In the genomic region with DNA sequence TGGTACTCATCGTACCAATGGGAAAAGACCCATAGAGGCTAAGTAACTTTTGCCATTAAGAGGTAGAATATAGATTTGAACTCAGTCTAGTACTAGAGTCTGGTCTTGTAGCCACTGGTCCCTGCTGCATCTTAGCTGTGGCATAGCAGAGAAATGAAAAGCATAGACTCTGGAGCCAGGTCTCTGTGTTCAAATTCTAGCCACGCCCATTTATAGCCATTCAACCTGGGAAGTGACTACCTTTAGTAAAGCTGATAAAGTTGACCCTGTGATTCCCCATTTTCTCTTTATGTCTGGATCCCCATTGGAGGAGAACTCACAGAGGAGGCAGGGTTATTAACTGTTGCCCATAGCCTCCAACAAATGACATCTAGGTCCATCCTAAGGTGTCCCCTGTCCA, we compare ENCODE assay signal across 15 cellular contexts.
A peak's percentile ranks its signal among the peaks of the same experiment; 100 is the strongest.
DNase-seq lines count a peak whose midpoint lies in the region; FAIRE-seq and TF ChIP-seq lines count a peak whose summit lies in the region.
"Had no signal": no experiment of that assay in that cellular context is flagged by ENCODE, and none has a peak within 500 bp of the region (broad histone marks: within the 10 kb centered on the region; RNA-seq: fewer than 3 reads in every experiment).

No MANE protein-coding gene starts in this region.

- no peaks in the 10 kb centered on the region for H3K9me3 ChIP-seq in breast epithelium
- H3K9me3 ChIP-seq in mesenchymal stem cell (ENCODE audit: control insufficient read depth, low read length) = no peaks in the 10 kb centered on the region
- H3K9me3 ChIP-seq in smooth muscle cell (replicated peaks; ENCODE audit: low read depth) = no peaks in the 10 kb centered on the region
- H3K9me3 ChIP-seq: pancreas, tibial nerve had no signal

- peaks cover 13% of the 10 kb centered on the region for H3K36me3 Mint-ChIP-seq in HFFc6 (ENCODE audit: low read depth)

- peak overlapping the region; percentile 63 to 86 for H3K18ac ChIP-seq in mesenchymal stem cell (ENCODE audit: low read depth in 1 of 2, low read length in 2 of 2)

- H4K8ac ChIP-seq in mesenchymal stem cell (ENCODE audit: low read length) = peak overlapping the region; percentile 86

- no peaks in the 10 kb centered on the region for H3K27me3 ChIP-seq in breast epithelium
- no peaks in the 10 kb centered on the region for H3K27me3 ChIP-seq in mesenchymal stem cell (ENCODE audit: control insufficient read depth in 1 of 2, insufficient read depth in 1 of 2, low read length in 2 of 2)
- no peaks in the 10 kb centered on the region for H3K27me3 ChIP-seq in smooth muscle cell (ENCODE audit: low read depth)
- H3K27me3 ChIP-seq: pancreas, tibial nerve had no signal

- intact Hi-C loops in breast epithelium (cut with DNase I; ENCODE audit: low total_unique reads) = no loop called here

- FAIRE-seq in GM19239 (lab: Jason Lieb, UNC) = no peak
- FAIRE-seq: G401.6, pancreas had no signal

- H3F3A ChIP-seq in smooth muscle cell (ENCODE audit: low read depth) = no peaks in the 10 kb centered on the region

- H4K20me1 ChIP-seq in smooth muscle cell (ENCODE audit: low read depth) = no peaks in the 10 kb centered on the region

- H3K4me2 ChIP-seq in mesenchymal stem cell (ENCODE audit: low read length, poor library complexity, severe bottlenecking) (no peak overlapping the region), smooth muscle cell (peak overlapping the region; percentile 52)

- H2BK15ac ChIP-seq in mesenchymal stem cell (ENCODE audit: low read depth, poor library complexity, severe bottlenecking) = no peak overlapping the region

- 100% methylated on average over 2 of the region's 2 CpGs for WGBS in mesenchymal stem cell
- 97% methylated on average over 2 of the region's 2 CpGs for WGBS in smooth muscle cell (ENCODE audit: low lambda C conversion rate)

- no peaks in the 10 kb centered on the region for H3K36me3 ChIP-seq in breast epithelium
- H3K36me3 ChIP-seq in mesenchymal stem cell (ENCODE audit: control insufficient read depth in 1 of 2, insufficient read depth in 2 of 2, low read depth in 1 of 2, low read length in 2 of 2) = peaks cover 0 to 3% of the 10 kb centered on the region in 2 experiments
- H3K36me3 ChIP-seq in smooth muscle cell (ENCODE audit: low read depth) = no peaks in the 10 kb centered on the region
- H3K36me3 ChIP-seq: pancreas had no signal

- no peak overlapping the region for H3K14ac ChIP-seq in mesenchymal stem cell (ENCODE audit: low read length in 2 of 2)

- H2AFZ ChIP-seq in mesenchymal stem cell (ENCODE audit: low read depth, low read length) (no peak overlapping the region), smooth muscle cell (ENCODE audit: low read depth) (no peak overlapping the region)

- H2AK5ac ChIP-seq in mesenchymal stem cell (ENCODE audit: low read length, severe bottlenecking) = peak overlapping the region; percentile 23

- no peaks in the 10 kb centered on the region for H3K9me3 Mint-ChIP-seq in HFFc6
- H3K9me3 Mint-ChIP-seq: activated CD4-positive, alpha-beta memory T cell treated with anti-CD3 and anti-CD28 coated beads, Interleukin-2, amount 10 ng/mL, durations not matched to agents 7 days and 5 days had no signal

- no peak overlapping the region for H3K23ac ChIP-seq in mesenchymal stem cell (ENCODE audit: low read length in 2 of 2)

- peaks cover 2% of the 10 kb centered on the region for H3K79me1 ChIP-seq in mesenchymal stem cell (replicated peaks; ENCODE audit: low read length, poor library complexity, severe bottlenecking)

- H4K91ac ChIP-seq in mesenchymal stem cell (ENCODE audit: low read length) = peak overlapping the region; percentile 77

- peak overlapping the region in 1 of 2 experiments; percentile 68 for H3K4ac ChIP-seq in mesenchymal stem cell (ENCODE audit: low read depth in 1 of 2, low read length in 2 of 2)

- H3K4me3 ChIP-seq in breast epithelium = no peak overlapping the region
- H3K4me3 ChIP-seq in mesenchymal stem cell (ENCODE audit: insufficient read depth in 1 of 2, low read depth in 1 of 2, low read length in 2 of 2) = no peak overlapping the region
- no peak overlapping the region for H3K4me3 ChIP-seq in smooth muscle cell
- H3K4me3 ChIP-seq: pancreas, tibial nerve had no signal

- peaks cover 37% of the 10 kb centered on the region for H3K4me1 Mint-ChIP-seq in HFFc6 (ENCODE audit: low read depth)
- H3K4me1 Mint-ChIP-seq: activated CD4-positive, alpha-beta memory T cell treated with anti-CD3 and anti-CD28 coated beads, Interleukin-2, amount 10 ng/mL, durations not matched to agents 7 days and 5 days had no signal

- H2BK120ac ChIP-seq in mesenchymal stem cell (ENCODE audit: low read depth, low read length) = no peak overlapping the region

- H2BK5ac ChIP-seq in mesenchymal stem cell (ENCODE audit: low read depth, low read length, poor library complexity, severe bottlenecking) = no peak overlapping the region

- no peak for DNase-seq in HFFc6
- DNase-seq in breast epithelium (ENCODE audit: low spot score in 2 of 2) = no peak
- no peak for DNase-seq in mesenchymal stem cell
- no peak for DNase-seq in smooth muscle cell (lab: John Stamatoyannopoulos, UW; ENCODE audit: unreplicated experiment)
- DNase-seq in DMS79 (lab: John Stamatoyannopoulos, UW) = no peak
- no peak for DNase-seq in GF-D8 (lab: John Stamatoyannopoulos, UW)
- no peak for DNase-seq in GM19239 (ENCODE audit: insufficient read length, low spot score)
- no peak for DNase-seq in stimulated activated CD4-positive, alpha-beta T cell treated with anti-CD3 and anti-CD28 coated beads, Interleukin-12 subunit alpha, Interleukin-12 subunit beta, amount 100 ng/mL, for 4 hours
- DNase-seq: activated CD4-positive, alpha-beta memory T cell treated with anti-CD3 and anti-CD28 coated beads, Interleukin-2, amount 10 ng/mL, durations not matched to agents 7 days and 5 days; anterior cingulate cortex; effector CD4-positive, alpha-beta T cell; NCI-H1417 treated with DMSO at 0.1 percent for 48 hours; pancreas had no signal

- no peaks in the 10 kb centered on the region for H3K79me2 ChIP-seq in smooth muscle cell (ENCODE audit: low read depth)

- H3K9ac ChIP-seq in mesenchymal stem cell (ENCODE audit: low read length) (peak overlapping the region; percentile 72), smooth muscle cell (ENCODE audit: low read depth) (peak overlapping the region; percentile 17)

- H2BK12ac ChIP-seq in mesenchymal stem cell (ENCODE audit: low read length in 2 of 2) = peak overlapping the region; percentile 7 to 89

- H3K4me3 Mint-ChIP-seq in HFFc6 = no peak overlapping the region
- H3K4me3 Mint-ChIP-seq: activated CD4-positive, alpha-beta memory T cell treated with anti-CD3 and anti-CD28 coated beads, Interleukin-2, amount 10 ng/mL, durations not matched to agents 7 days and 5 days had no signal

- H3K27ac Mint-ChIP-seq in HFFc6 = peak overlapping the region; percentile 89
- H3K27ac Mint-ChIP-seq: activated CD4-positive, alpha-beta memory T cell treated with anti-CD3 and anti-CD28 coated beads, Interleukin-2, amount 10 ng/mL, durations not matched to agents 7 days and 5 days had no signal

- H3K27ac ChIP-seq in breast epithelium (peak overlapping the region; percentile 59 to 76), mesenchymal stem cell (ENCODE audit: low read length, poor library complexity, severe bottlenecking) (no peak overlapping the region), smooth muscle cell (ENCODE audit: low read depth) (peak overlapping the region; percentile 77)
- H3K27ac ChIP-seq: pancreas had no signal

- TF ChIP-seq CTCF in HFFc6 (IDR thresholded peaks at IDR 0.05) (no peak), breast epithelium (IDR thresholded peaks at IDR 0.05) (no peak), smooth muscle cell (IDR thresholded peaks at IDR 0.05; ENCODE audit: borderline replicate concordance, insufficient read depth, poor library complexity, severe bottlenecking) (no peak)

- H3K4me1 ChIP-seq in breast epithelium (no peaks in the 10 kb centered on the region), mesenchymal stem cell (ENCODE audit: control insufficient read depth, insufficient read depth, low read depth, low read length) (peaks cover 5% of the 10 kb centered on the region), smooth muscle cell (ENCODE audit: low read depth) (no peaks in the 10 kb centered on the region)
- H3K4me1 ChIP-seq: pancreas had no signal

- TF ChIP-seq POLR2A in breast epithelium (IDR thresholded peaks at IDR 0.05) = no peak

- H3K27me3 Mint-ChIP-seq in HFFc6 (ENCODE audit: insufficient read depth) = no peaks in the 10 kb centered on the region
